ENCODE assay signal across 35 cellular contexts in the genomic region with DNA sequence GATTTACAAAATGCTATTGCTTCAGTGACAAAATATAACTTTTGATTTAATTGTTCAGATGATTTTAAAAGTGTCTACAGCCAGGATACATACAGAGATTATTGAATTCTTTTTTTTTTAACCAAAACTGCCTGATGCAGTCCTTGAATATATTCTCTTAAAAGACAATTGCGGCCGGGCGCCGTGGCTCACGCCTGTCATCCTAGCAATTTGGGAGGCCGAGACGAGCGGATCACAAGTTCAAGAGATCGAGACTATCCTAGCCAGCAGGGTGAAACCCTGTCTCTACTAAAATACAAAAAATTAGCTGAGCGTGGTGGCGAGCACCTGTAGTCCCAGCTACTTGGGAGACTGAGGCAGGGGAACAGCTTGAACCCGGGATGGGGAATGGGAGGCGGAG.
"Had no signal": no experiment of that assay in that cellular context is flagged by ENCODE, and none has a peak within 500 bp of the region (broad histone marks: within the 10 kb centered on the region; RNA-seq: fewer than 3 reads in every experiment).

No MANE protein-coding gene starts in this region.

- DNase-seq: Karpas-422, Kasumi-1, KBM-7, KG1, MG63, MM.1S, MV-4-11, NCI-H1048, NCI-H1092, NCI-H1092 treated with DMSO at 0.1 percent for 48 hours, NCI-H1105, NCI-H1105 treated with DMSO at 0.1 percent for 48 hours, NCI-H1417, NCI-H1417 treated with DMSO at 0.1 percent for 48 hours, NCI-H1436, NCI-H1436 treated with DMSO at 0.1 percent for 48 hours, NCI-H146, NCI-H1694, NCI-H1694 treated with DMSO at 0.1 percent for 48 hours, NCI-H187, NCI-H187 treated with DMSO at 0.1 percent for 48 hours, NCI-H1930, NCI-H2029, NCI-H2029 treated with DMSO at 0.1 percent for 48 hours, NCI-H2081, NCI-H2081 treated with DMSO at 0.1 percent for 48 hours, NCI-H2107, NCI-H2171, NCI-H2171 treated with DMSO at 0.1 percent for 48 hours, NCI-H2227 treated with DMSO at 0.1 percent for 48 hours, NCI-H226, NCI-H345, NCI-H446, NCI-H446 treated with DMSO at 0.1 percent for 48 hours had no signal

- H3K9ac ChIP-seq: KMS-11 had no signal

- H3K27ac ChIP-seq: KMS-11 had no signal

- H3K27me3 ChIP-seq: MG63 had no signal

- H3K36me3 ChIP-seq: MG63 had no signal

- H3K9me3 ChIP-seq: MG63 had no signal

- H3K4me3 ChIP-seq: MG63 had no signal
